Comparison of ENCODE assay signal across 9 cellular contexts in the genomic region with DNA sequence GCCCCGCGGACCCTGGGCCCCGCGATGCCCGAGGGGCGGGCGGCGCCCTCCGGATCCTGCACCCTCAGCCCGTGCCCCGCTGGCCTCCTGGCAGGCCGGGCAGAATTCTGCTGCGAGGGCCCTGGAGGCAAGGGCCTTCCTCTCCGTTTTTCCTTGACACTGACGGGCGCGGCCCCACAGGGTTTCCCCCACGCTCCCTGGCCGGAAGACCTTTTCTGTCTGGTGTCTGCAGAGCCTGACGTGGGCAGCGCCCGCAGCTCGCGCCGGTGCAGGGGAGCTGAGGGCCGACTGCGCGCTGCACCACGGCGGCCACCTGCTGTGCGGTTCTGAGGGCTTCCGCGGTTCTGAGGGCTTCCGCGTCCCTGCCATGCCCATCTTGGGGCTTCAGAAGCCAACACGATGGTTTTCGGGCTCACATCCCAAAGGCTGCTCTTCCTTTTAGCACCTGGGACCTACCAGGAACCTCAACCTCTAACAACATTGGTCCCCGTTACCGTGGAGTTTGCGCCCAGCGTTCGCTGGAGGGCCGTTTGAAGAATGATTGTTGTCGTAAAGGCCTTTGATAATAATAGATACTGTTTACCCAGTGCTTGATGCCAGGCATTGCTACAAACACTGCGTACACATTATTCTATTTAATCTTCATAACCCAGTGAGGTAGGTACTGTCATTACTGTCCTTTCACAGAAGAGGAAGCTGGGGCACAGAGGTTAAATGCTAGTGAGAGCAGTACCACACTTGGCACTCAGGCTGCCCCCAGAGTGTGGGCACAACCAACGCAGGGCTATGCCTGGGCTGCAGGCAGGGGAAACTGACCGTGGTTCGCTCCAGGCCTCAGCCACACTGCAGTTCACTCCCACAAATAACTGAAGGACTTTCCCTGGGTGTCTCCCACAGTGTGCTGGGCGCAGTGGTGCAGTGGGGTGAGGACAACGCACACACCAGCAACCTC. TPM values are rescaled to one million over a fixed set of nuclear protein-coding genes. Genes with fewer than 3 reads are reported as not detected.
DNase-seq lines count a peak whose midpoint lies in the region; ATAC-seq and TF ChIP-seq lines count a peak whose summit lies in the region.
"Had no signal": no experiment of that assay in that cellular context is flagged by ENCODE, and none has a peak within 500 bp of the region (broad histone marks: within the 10 kb centered on the region; RNA-seq: fewer than 3 reads in every experiment).

No MANE protein-coding gene starts in this region.

- TF ChIP-seq CTCF in endodermal cell (conservative IDR thresholded peaks at IDR 0.05): no peak
- no peak for TF ChIP-seq CTCF in nephron (IDR thresholded peaks at IDR 0.05; ENCODE audit: unreplicated experiment in 3 of 3)
- no peak for TF ChIP-seq CTCF in thoracic aorta (IDR thresholded peaks at IDR 0.05)

- H3K9me3 Mint-ChIP-seq in IgD-negative memory B cell (no peaks in the 10 kb centered on the region), endodermal cell (no peaks in the 10 kb centered on the region), nephron (no peaks in the 10 kb centered on the region)

- H3K9ac ChIP-seq in endodermal cell (ENCODE audit: extremely low read depth, low read length, poor library complexity, severe bottlenecking): no peak overlapping the region

- ATAC-seq in GM21526 (IDR thresholded peaks at IDR 0.05; ENCODE audit: low FRiP score, unreplicated experiment): peak; percentile 48
- no peak for ATAC-seq in thoracic aorta (ENCODE audit: insufficient number of reproducible peaks, low FRiP score, low read depth)

- H3K4me3 Mint-ChIP-seq in IgD-negative memory B cell (peak overlapping the region; percentile 93 to 97 (median 96)), endodermal cell (peak overlapping the region; percentile 63), nephron (peak overlapping the region; percentile 85 to 90 (median 89))

- H3K27ac ChIP-seq in endodermal cell (ENCODE audit: low read depth, low read length) (no peak overlapping the region), thoracic aorta (peak overlapping the region; percentile 69 to 71)
- H3K27ac ChIP-seq: epithelial cell of prostate had no signal

- peak overlapping the region; percentile 95 to 99 (median 95) for H3K27ac Mint-ChIP-seq in IgD-negative memory B cell
- H3K27ac Mint-ChIP-seq in endodermal cell: no peak overlapping the region
- H3K27ac Mint-ChIP-seq in nephron: no peak overlapping the region

- H3K36me3 ChIP-seq in endodermal cell (ENCODE audit: control insufficient read depth, insufficient read depth, low read length) (peaks cover 4% of the 10 kb centered on the region), thoracic aorta (no peaks in the 10 kb centered on the region)

- 24 to 30% methylated on average over 14 to 50 of the region's 50 CpGs for WGBS in endodermal cell (ENCODE audit: insufficient coverage in 1 of 2, insufficient read length in 1 of 2), 2 experiments

- H3K36me3 Mint-ChIP-seq in IgD-negative memory B cell (no peaks in the 10 kb centered on the region), endodermal cell (ENCODE audit: low read depth) (no peaks in the 10 kb centered on the region), nephron (ENCODE audit: low read depth) (no peaks in the 10 kb centered on the region)

- H3K27me3 Mint-ChIP-seq in IgD-negative memory B cell: no peaks in the 10 kb centered on the region
- H3K27me3 Mint-ChIP-seq in endodermal cell (ENCODE audit: insufficient read depth): peaks cover 66% of the 10 kb centered on the region
- peaks cover 63% of the 10 kb centered on the region for H3K27me3 Mint-ChIP-seq in nephron (ENCODE audit: low read depth)

- peaks cover 21 to 35% (median 33%) of the 10 kb centered on the region in 3 donors for H3K4me1 Mint-ChIP-seq in IgD-negative memory B cell
- peaks cover 2% of the 10 kb centered on the region for H3K4me1 Mint-ChIP-seq in endodermal cell
- peaks cover 26% of the 10 kb centered on the region for H3K4me1 Mint-ChIP-seq in nephron

- DNase-seq in GDM1 (lab: John Stamatoyannopoulos, UW) (peak; percentile 26), endodermal cell (no peak), thoracic aorta (ENCODE audit: low spot score) (no peak), cerebellar nuclear complex (lab: John Stamatoyannopoulos, UW) (no peak)
- peak; percentile 51 for DNase-seq in activated CD4-positive, alpha-beta T cell treated with anti-CD3 and anti-CD28 coated beads, Interleukin-2, amount 50 U/mL, for 1 hour

- H3K9me3 ChIP-seq in endodermal cell (ENCODE audit: control insufficient read depth, low read length) (no peaks in the 10 kb centered on the region), thoracic aorta (no peaks in the 10 kb centered on the region)

- H3K4me3 ChIP-seq in endodermal cell (ENCODE audit: low read length) (peak overlapping the region; percentile 68), thoracic aorta (peak overlapping the region; percentile 79)

- H3K27me3 ChIP-seq in endodermal cell (ENCODE audit: control insufficient read depth, insufficient read depth, low read length, poor library complexity, severe bottlenecking) (peaks cover 60% of the 10 kb centered on the region), thoracic aorta (replicated peaks; ENCODE audit: insufficient read depth) (no peaks in the 10 kb centered on the region)

- H3K4me1 ChIP-seq in endodermal cell (ENCODE audit: control insufficient read depth, insufficient read depth, low read length) (no peaks in the 10 kb centered on the region), thoracic aorta (ENCODE audit: control insufficient read depth in 1 of 2, low read depth in 2 of 2) (peaks cover 8 to 19% of the 10 kb centered on the region in 2 donors)

RNA-seq across cellular contexts. Expression of a gene that starts 0.8 kb away (rescaled TPM):
- polyA plus RNA-seq in IgD-negative memory B cell: 9.2 TPM
- 1 to 10 TPM; 3.8 to 5.2 TPM for total RNA-seq in endodermal cell
- polyA plus RNA-seq in endodermal cell (2013, experiment 1 of 2): 14.2 TPM
- 16.0 TPM for polyA plus RNA-seq in endodermal cell (2013, experiment 2 of 2)
- 100 to 1,000 TPM in 1 of 2 donors, 10 to 100 TPM in 1; 90.4 to 155 TPM for total RNA-seq in thoracic aorta

Comparison
In these comparisons a context has a peak if more than half of its experiments do, and no peak if none do; other contexts are left out.
1. DNase-seq: peak in GDM1 (single experiment) and activated CD4-positive, alpha-beta T cell treated with anti-CD3 and anti-CD28 coated beads, Interleukin-2, amount 50 U/mL, for 1 hour (single experiment); none in endodermal cell (single experiment), thoracic aorta (single experiment) and cerebellar nuclear complex (0 of 2).
2. H3K27ac Mint-ChIP-seq: peak in IgD-negative memory B cell (3 of 3); none in endodermal cell (single experiment) and nephron (0 of 3).
3. RNA of a gene that starts 0.8 kb away (total RNA-seq): 90.4 to 155 TPM in thoracic aorta; 3.8 to 5.2 TPM in endodermal cell; every median in the first group is over 10 times any median in the second.
4. Peak in every context shown above with its lines, with median percentiles within 50 percentile points of each other: H3K4me3 Mint-ChIP-seq.